1 cellular context compared by ENCODE assay signal in the genomic region with DNA sequence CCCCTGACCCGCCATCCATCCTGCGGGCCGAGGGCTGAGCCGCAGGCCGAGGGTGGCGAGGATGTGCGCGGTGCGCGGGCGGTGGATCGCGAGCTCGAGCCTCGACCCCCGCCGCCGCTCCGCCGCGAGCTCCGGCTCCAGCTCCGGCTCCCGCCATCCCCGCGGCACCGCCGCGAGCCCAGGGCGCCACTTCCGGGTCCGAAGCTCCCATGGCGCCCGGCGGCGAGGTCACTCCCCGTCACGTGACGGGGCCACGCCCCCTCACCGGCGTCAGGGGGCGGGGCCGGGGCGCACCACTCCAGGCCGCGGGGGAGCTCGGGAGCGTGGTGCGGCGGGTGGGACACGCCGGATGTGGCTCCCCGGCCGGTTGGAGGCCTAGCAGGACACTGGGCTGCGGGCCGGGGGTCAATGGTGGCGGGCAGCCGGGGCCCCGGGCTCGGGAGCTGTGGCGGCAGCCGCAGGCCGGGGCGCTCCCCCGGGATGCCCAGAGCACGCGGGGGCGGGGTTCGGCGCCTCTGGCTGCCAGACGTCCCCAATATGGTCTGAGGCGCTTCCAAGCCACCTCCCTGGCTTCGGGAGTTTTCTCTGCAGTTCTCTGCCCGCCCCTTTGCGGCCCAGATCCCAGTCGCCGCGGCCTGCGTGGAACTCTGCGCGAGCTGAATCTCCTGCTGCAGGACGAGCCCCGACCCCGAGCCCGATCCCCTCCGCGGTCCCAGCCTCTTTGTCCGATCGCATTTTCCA.
A peak's percentile ranks its signal among the peaks of the same experiment; 100 is the strongest.
TF ChIP-seq lines count a peak whose summit lies in the region.

A gene with protein sequence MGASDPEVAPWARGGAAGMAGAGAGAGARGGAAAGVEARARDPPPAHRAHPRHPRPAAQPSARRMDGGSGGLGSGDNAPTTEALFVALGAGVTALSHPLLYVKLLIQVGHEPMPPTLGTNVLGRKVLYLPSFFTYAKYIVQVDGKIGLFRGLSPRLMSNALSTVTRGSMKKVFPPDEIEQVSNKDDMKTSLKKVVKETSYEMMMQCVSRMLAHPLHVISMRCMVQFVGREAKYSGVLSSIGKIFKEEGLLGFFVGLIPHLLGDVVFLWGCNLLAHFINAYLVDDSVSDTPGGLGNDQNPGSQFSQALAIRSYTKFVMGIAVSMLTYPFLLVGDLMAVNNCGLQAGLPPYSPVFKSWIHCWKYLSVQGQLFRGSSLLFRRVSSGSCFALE (minus strand): TSS at position 234 of the 741 bp plus-strand sequence. CDS start 23 bp downstream, at position 211.

TF ChIP-seq in K562, 482 proteins besides CTCF, POLR2A, EP300 and RAD21 (continued from another document and continues in another):
- TF ChIP-seq ZNF780A (CRISPR knock-in tag; IDR thresholded peaks at IDR 0.05), result no peak
- TF ChIP-seq, protein P1, sequence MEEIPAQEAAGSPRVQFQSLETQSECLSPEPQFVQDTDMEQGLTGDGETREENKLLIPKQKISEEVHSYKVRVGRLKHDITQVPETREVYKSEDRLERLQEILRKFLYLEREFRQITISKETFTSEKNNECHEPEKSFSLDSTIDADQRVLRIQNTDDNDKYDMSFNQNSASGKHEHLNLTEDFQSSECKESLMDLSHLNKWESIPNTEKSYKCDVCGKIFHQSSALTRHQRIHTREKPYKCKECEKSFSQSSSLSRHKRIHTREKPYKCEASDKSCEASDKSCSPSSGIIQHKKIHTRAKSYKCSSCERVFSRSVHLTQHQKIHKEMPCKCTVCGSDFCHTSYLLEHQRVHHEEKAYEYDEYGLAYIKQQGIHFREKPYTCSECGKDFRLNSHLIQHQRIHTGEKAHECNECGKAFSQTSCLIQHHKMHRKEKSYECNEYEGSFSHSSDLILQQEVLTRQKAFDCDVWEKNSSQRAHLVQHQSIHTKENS (CRISPR knock-in tag; IDR thresholded peaks at IDR 0.05), result no peak
- TF ChIP-seq, protein P2, sequence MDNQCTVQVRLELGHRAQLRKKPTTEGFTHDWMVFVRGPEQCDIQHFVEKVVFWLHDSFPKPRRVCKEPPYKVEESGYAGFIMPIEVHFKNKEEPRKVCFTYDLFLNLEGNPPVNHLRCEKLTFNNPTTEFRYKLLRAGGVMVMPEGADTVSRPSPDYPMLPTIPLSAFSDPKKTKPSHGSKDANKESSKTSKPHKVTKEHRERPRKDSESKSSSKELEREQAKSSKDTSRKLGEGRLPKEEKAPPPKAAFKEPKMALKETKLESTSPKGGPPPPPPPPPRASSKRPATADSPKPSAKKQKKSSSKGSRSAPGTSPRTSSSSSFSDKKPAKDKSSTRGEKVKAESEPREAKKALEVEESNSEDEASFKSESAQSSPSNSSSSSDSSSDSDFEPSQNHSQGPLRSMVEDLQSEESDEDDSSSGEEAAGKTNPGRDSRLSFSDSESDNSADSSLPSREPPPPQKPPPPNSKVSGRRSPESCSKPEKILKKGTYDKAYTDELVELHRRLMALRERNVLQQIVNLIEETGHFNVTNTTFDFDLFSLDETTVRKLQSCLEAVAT (IDR thresholded peaks at IDR 0.05), result 0 out of 4 replicates have a peak, but pooled peaks of 1 of the 2 experiments have one; percentile 32
- TF ChIP-seq ZNF668 (CRISPR knock-in tag; IDR thresholded peaks at IDR 0.05), result peak; percentile 18; the same call in 1 of the 2 replicates
- TF ChIP-seq ELF4 (CRISPR knock-in tag; IDR thresholded peaks at IDR 0.05), result no peak
- TF ChIP-seq, protein P3, sequence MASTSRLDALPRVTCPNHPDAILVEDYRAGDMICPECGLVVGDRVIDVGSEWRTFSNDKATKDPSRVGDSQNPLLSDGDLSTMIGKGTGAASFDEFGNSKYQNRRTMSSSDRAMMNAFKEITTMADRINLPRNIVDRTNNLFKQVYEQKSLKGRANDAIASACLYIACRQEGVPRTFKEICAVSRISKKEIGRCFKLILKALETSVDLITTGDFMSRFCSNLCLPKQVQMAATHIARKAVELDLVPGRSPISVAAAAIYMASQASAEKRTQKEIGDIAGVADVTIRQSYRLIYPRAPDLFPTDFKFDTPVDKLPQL (IDR thresholded peaks at IDR 0.05; ENCODE audit: extremely low read depth, insufficient read length), result no peak
- TF ChIP-seq, protein P4, sequence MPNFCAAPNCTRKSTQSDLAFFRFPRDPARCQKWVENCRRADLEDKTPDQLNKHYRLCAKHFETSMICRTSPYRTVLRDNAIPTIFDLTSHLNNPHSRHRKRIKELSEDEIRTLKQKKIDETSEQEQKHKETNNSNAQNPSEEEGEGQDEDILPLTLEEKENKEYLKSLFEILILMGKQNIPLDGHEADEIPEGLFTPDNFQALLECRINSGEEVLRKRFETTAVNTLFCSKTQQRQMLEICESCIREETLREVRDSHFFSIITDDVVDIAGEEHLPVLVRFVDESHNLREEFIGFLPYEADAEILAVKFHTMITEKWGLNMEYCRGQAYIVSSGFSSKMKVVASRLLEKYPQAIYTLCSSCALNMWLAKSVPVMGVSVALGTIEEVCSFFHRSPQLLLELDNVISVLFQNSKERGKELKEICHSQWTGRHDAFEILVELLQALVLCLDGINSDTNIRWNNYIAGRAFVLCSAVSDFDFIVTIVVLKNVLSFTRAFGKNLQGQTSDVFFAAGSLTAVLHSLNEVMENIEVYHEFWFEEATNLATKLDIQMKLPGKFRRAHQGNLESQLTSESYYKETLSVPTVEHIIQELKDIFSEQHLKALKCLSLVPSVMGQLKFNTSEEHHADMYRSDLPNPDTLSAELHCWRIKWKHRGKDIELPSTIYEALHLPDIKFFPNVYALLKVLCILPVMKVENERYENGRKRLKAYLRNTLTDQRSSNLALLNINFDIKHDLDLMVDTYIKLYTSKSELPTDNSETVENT (CRISPR knock-in tag; IDR thresholded peaks at IDR 0.05), result peak; percentile 91
- TF ChIP-seq CREB1 (IDR thresholded peaks at IDR 0.05), result peak; percentile 83
- TF ChIP-seq CREB1 (CRISPR knock-in tag; IDR thresholded peaks at IDR 0.05), result peak; percentile 78
- no peak for TF ChIP-seq DMBX1 (CRISPR knock-in tag; IDR thresholded peaks at IDR 0.05; ENCODE audit: borderline replicate concordance)
- TF ChIP-seq BCOR (IDR thresholded peaks at IDR 0.05), result no peak
- TF ChIP-seq HNRNPUL1 (IDR thresholded peaks at IDR 0.05; ENCODE audit: low read length), result no peak
- TF ChIP-seq ZNF146 (CRISPR knock-in tag; IDR thresholded peaks at IDR 0.05; ENCODE audit: unreplicated experiment), result no peak
- TF ChIP-seq ZNF224 (CRISPR knock-in tag; IDR thresholded peaks at IDR 0.05), result no peak
- TF ChIP-seq NCOA1 (IDR thresholded peaks at IDR 0.05; ENCODE audit: low read depth), result no peak
- TF ChIP-seq, protein P5, sequence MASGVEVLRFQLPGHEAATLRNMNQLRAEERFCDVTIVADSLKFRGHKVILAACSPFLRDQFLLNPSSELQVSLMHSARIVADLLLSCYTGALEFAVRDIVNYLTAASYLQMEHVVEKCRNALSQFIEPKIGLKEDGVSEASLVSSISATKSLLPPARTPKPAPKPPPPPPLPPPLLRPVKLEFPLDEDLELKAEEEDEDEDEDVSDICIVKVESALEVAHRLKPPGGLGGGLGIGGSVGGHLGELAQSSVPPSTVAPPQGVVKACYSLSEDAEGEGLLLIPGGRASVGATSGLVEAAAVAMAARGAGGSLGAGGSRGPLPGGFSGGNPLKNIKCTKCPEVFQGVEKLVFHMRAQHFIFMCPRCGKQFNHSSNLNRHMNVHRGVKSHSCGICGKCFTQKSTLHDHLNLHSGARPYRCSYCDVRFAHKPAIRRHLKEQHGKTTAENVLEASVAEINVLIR (CRISPR knock-in tag; IDR thresholded peaks at IDR 0.05), result peak; percentile 62
- TF ChIP-seq PTBP1 (IDR thresholded peaks at IDR 0.05; ENCODE audit: low read depth, low read length), result no peak
- TF ChIP-seq ZBED1 (IDR thresholded peaks at IDR 0.05), result no peak; the same call in 1 of the 2 replicates
- no peak for TF ChIP-seq CBFA2T3 (IDR thresholded peaks at IDR 0.05)
- TF ChIP-seq C11orf30 (IDR thresholded peaks at IDR 0.05; ENCODE audit: low read depth), result no peak; the same call in 1 of the 2 replicates
- TF ChIP-seq RFX7 (CRISPR knock-in tag; IDR thresholded peaks at IDR 0.05), result no peak
- TF ChIP-seq RCOR1 (IDR thresholded peaks at IDR 0.05; ENCODE audit: borderline replicate concordance in 1 of 2, low read depth in 2 of 2, low read length in 2 of 2), result peak in 1 of 2 experiments; percentile 56; a peak in 2 of 4 replicates
- no peak; the same call in 1 of the 2 replicates for TF ChIP-seq IRF2 (CRISPR knock-in tag; IDR thresholded peaks at IDR 0.05)
- TF ChIP-seq EZH2 (IDR thresholded peaks at IDR 0.05; ENCODE audit: borderline replicate concordance, low read depth, low read length), result no peak
- TF ChIP-seq TAF1 (IDR thresholded peaks at IDR 0.05; ENCODE audit: control insufficient read depth, extremely low read depth, insufficient read depth, low read length, severe bottlenecking), result peak; percentile 90
- TF ChIP-seq, protein P6, sequence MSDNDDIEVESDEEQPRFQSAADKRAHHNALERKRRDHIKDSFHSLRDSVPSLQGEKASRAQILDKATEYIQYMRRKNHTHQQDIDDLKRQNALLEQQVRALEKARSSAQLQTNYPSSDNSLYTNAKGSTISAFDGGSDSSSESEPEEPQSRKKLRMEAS (CRISPR knock-in tag; IDR thresholded peaks at IDR 0.05), result peak; percentile 77; the same call in 1 of the 2 replicates
- TF ChIP-seq, protein P7, sequence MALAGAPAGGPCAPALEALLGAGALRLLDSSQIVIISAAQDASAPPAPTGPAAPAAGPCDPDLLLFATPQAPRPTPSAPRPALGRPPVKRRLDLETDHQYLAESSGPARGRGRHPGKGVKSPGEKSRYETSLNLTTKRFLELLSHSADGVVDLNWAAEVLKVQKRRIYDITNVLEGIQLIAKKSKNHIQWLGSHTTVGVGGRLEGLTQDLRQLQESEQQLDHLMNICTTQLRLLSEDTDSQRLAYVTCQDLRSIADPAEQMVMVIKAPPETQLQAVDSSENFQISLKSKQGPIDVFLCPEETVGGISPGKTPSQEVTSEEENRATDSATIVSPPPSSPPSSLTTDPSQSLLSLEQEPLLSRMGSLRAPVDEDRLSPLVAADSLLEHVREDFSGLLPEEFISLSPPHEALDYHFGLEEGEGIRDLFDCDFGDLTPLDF (CRISPR knock-in tag; IDR thresholded peaks at IDR 0.05), result no peak; the same call in 1 of the 2 replicates
- no peak for TF ChIP-seq U2AF1 (optimal IDR thresholded peaks at IDR 0.05; ENCODE audit: low read depth, low read length)
- TF ChIP-seq PPARD (CRISPR knock-in tag; IDR thresholded peaks at IDR 0.05), result no peak
- TF ChIP-seq MCM2 (IDR thresholded peaks at IDR 0.05; ENCODE audit: low read depth), result no peak
- TF ChIP-seq ZFP1 (CRISPR knock-in tag; IDR thresholded peaks at IDR 0.05), result no peak
- no peak for TF ChIP-seq MAFG (tag; conservative IDR thresholded peaks at IDR 0.05)
- TF ChIP-seq TARDBP (IDR thresholded peaks at IDR 0.05), result peak; percentile 38
- no peak for TF ChIP-seq RBM15 (IDR thresholded peaks at IDR 0.05; ENCODE audit: insufficient read depth, low read length)
- no peak for TF ChIP-seq HNRNPK (IDR thresholded peaks at IDR 0.05; ENCODE audit: low read depth, low read length, poor library complexity, severe bottlenecking)
- TF ChIP-seq, protein P8, sequence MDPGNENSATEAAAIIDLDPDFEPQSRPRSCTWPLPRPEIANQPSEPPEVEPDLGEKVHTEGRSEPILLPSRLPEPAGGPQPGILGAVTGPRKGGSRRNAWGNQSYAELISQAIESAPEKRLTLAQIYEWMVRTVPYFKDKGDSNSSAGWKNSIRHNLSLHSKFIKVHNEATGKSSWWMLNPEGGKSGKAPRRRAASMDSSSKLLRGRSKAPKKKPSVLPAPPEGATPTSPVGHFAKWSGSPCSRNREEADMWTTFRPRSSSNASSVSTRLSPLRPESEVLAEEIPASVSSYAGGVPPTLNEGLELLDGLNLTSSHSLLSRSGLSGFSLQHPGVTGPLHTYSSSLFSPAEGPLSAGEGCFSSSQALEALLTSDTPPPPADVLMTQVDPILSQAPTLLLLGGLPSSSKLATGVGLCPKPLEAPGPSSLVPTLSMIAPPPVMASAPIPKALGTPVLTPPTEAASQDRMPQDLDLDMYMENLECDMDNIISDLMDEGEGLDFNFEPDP (CRISPR knock-in tag; IDR thresholded peaks at IDR 0.05), result no peak
- TF ChIP-seq, protein P9, sequence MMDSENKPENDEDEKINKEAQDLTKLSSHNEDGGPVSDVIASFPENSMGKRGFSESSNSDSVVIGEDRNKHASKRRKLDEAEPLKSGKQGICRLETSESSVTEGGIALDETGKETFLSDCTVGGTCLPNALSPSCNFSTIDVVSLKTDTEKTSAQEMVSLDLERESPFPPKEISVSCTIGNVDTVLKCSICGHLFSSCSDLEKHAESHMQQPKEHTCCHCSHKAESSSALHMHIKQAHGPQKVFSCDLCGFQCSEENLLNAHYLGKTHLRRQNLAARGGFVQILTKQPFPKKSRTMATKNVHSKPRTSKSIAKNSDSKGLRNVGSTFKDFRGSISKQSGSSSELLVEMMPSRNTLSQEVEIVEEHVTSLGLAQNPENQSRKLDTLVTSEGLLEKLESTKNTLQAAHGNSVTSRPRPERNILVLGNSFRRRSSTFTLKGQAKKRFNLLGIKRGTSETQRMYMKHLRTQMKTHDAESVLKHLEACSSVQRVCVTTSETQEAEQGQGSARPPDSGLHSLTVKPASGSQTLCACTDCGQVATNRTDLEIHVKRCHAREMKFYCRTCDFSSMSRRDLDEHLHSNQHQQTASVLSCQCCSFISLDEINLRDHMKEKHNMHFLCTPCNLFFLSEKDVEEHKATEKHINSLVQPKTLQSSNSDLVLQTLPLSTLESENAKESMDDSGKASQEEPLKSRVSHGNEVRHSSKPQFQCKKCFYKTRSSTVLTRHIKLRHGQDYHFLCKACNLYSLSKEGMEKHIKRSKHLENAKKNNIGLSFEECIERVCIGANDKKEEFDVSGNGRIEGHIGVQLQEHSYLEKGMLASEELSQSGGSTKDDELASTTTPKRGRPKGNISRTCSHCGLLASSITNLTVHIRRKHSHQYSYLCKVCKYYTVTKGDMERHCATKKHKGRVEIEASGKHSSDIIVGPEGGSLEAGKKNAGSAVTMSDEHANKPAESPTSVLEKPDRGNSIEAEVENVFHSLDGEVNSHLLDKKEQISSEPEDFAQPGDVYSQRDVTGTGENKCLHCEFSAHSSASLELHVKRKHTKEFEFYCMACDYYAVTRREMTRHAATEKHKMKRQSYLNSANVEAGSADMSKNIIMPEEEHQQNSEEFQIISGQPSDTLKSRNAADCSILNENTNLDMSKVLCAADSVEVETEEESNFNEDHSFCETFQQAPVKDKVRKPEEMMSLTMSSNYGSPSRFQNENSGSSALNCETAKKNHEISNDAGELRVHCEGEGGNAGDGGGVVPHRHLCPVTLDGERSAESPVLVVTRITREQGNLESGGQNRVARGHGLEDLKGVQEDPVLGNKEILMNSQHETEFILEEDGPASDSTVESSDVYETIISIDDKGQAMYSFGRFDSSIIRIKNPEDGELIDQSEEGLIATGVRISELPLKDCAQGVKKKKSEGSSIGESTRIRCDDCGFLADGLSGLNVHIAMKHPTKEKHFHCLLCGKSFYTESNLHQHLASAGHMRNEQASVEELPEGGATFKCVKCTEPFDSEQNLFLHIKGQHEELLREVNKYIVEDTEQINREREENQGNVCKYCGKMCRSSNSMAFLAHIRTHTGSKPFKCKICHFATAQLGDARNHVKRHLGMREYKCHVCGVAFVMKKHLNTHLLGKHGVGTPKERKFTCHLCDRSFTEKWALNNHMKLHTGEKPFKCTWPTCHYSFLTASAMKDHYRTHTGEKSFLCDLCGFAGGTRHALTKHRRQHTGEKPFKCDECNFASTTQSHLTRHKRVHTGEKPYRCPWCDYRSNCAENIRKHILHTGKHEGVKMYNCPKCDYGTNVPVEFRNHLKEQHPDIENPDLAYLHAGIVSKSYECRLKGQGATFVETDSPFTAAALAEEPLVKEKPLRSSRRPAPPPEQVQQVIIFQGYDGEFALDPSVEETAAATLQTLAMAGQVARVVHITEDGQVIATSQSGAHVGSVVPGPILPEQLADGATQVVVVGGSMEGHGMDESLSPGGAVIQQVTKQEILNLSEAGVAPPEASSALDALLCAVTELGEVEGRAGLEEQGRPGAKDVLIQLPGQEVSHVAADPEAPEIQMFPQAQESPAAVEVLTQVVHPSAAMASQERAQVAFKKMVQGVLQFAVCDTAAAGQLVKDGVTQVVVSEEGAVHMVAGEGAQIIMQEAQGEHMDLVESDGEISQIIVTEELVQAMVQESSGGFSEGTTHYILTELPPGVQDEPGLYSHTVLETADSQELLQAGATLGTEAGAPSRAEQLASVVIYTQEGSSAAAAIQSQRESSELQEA (IDR thresholded peaks at IDR 0.05; ENCODE audit: low read depth), result no peak
- TF ChIP-seq ZNF764 (CRISPR knock-in tag; IDR thresholded peaks at IDR 0.05; ENCODE audit: low read depth), result no peak
- peak; percentile 74 for TF ChIP-seq HCFC1 (IDR thresholded peaks at IDR 0.05; ENCODE audit: low read depth, low read length)
